8 cellular contexts compared by ENCODE assay signal in the genomic region with DNA sequence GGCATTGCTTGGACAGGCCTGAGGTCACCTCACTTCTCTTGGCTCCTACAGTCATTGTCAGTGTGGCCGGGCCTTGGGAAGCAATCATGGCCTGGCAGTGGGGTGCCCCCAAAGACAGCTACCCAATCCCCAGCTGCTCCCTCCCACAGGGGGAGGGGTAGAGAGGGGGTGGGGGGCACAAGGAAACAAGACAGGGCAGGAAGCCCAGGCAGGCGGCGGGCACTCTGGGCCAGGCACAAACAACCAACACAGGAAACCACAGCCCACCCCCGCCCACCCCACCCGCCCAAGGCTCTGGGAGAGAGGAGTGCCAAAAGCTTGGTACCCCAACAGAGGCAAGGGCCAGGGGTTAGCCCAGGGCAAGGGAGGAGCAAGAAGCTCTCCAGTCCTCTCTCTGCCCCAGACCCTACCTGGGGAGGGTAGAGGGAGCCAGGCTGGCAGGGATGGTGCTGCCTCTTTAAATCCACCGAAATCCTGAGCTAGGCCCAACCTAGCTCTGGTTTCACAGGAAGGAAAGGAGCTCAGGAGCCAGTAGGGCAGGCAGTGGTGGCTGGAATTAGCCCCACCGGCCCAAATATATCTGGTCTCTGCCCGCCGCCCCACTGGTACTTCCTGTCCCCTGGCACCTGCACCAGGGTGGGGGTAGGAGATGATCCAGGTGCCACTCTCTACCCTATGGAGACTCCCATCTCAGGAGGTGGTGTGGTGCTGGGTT. TPM values are rescaled to one million over a fixed set of nuclear protein-coding genes. Genes with fewer than 3 reads are reported as not detected.
DNase-seq lines count a peak whose midpoint lies in the region; ATAC-seq and TF ChIP-seq lines count a peak whose summit lies in the region.

No MANE protein-coding gene starts in this region.

- H3K9ac ChIP-seq in mucosa of rectum (ENCODE audit: low read depth in 1 of 2, low read length in 2 of 2), result peak overlapping the region in 1 of 2 donors; percentile 61

- H3K27me3 ChIP-seq in A673 (replicated peaks; ENCODE audit: insufficient read depth, low read depth, low read length, poor library complexity), result no peaks in the 10 kb centered on the region
- H3K27me3 ChIP-seq in brain microvascular endothelial cell (replicated peaks), result no peaks in the 10 kb centered on the region
- no peaks in the 10 kb centered on the region for H3K27me3 ChIP-seq in mucosa of rectum (ENCODE audit: control insufficient read depth in 2 of 2, insufficient read depth in 2 of 2, low read length in 2 of 2)
- H3K27me3 ChIP-seq in vagina, result no peaks in the 10 kb centered on the region

- DNase-seq in A673 (ENCODE audit: low spot score) (no peak), NB4 (ENCODE audit: low read depth) (peak; percentile 68), brain microvascular endothelial cell (no peak), vagina (ENCODE audit: extremely low spot score in 2 of 2) (no peak), cortex of kidney (lab: John Stamatoyannopoulos, UW) (no peak), NOMO-1 treated with dmso at 0.1 percent for 144 hours (lab: John Stamatoyannopoulos, UW; ENCODE audit: unreplicated experiment) (no peak)

- CTCF ChIA-PET in A673 (lab: Charles Lee), result interaction anchor here (0.8 to 1.5 kb wide), 2 partner anchors 14 to 16 kb away, joined by 3 to 4 read pairs; no protein-coding TSS in a partner anchor

- no peak for ATAC-seq in GM19351 (IDR thresholded peaks at IDR 0.05; ENCODE audit: unreplicated experiment)

- intact Hi-C loops in A673 (cut with micrococcal nuclease; ENCODE audit: unreplicated experiment) (no loop called here), vagina (cut with DNase I) (no loop called here)

- H3K9me3 ChIP-seq in A673 (ENCODE audit: low read depth, low read length, poor library complexity, severe bottlenecking) (no peaks in the 10 kb centered on the region), mucosa of rectum (ENCODE audit: control insufficient read depth in 2 of 2, low read length in 2 of 2) (no peaks in the 10 kb centered on the region), vagina (no peaks in the 10 kb centered on the region)

- POLR2A ChIA-PET in A673 (lab: Charles Lee; ENCODE audit: low non-redundant PET), result interaction anchor here (0.6 kb wide), 1 partner anchor 104 kb away, joined by 3 read pairs; a partner anchor contains a TSS

- TF ChIP-seq CTCF in A673 (conservative IDR thresholded peaks at IDR 0.05; ENCODE audit: low read depth, low read length), result no peak
- no peak for TF ChIP-seq CTCF in NB4 (IDR thresholded peaks at IDR 0.05; ENCODE audit: low read depth, low read length)
- no peak for TF ChIP-seq CTCF in brain microvascular endothelial cell (IDR thresholded peaks at IDR 0.05; ENCODE audit: low read depth, low read length, missing control alignments)
- no peak for TF ChIP-seq CTCF in vagina (IDR thresholded peaks at IDR 0.05)

- TF ChIP-seq POLR2A in NB4 (IDR thresholded peaks at IDR 0.05; ENCODE audit: extremely low read depth, insufficient read length) (no peak), vagina (IDR thresholded peaks at IDR 0.05) (no peak)

- BruUV-seq in A673 (replicated peaks; lab: Mats Ljungman, UMichigan), result no TSS peak

- no peak overlapping the region for H3K4me3 ChIP-seq in A673 (ENCODE audit: low read depth, low read length, poor library complexity, severe bottlenecking)
- H3K4me3 ChIP-seq in NB4 (ENCODE audit: low read depth, low read length), result no peak overlapping the region
- H3K4me3 ChIP-seq in brain microvascular endothelial cell (ENCODE audit: low read depth, low read length), result no peak overlapping the region
- H3K4me3 ChIP-seq in mucosa of rectum (ENCODE audit: low read length in 2 of 2), result peak overlapping the region; percentile 11 to 26
- peak overlapping the region; percentile 3 to 60 for H3K4me3 ChIP-seq in vagina

- H3K27ac ChIP-seq in A673 (ENCODE audit: low read depth, low read length, poor library complexity, severe bottlenecking) (peak overlapping the region; percentile 88), brain microvascular endothelial cell (peak overlapping the region; percentile 98), mucosa of rectum (ENCODE audit: low read depth in 2 of 2, low read length in 2 of 2) (peak overlapping the region; percentile 83 to 94), vagina (peak overlapping the region; percentile 96)

- no peaks in the 10 kb centered on the region for H3K36me3 ChIP-seq in A673 (ENCODE audit: insufficient read depth, low read length, poor library complexity, severe bottlenecking)
- H3K36me3 ChIP-seq in brain microvascular endothelial cell (replicated peaks), result no peaks in the 10 kb centered on the region
- no peaks in the 10 kb centered on the region for H3K36me3 ChIP-seq in mucosa of rectum (ENCODE audit: control insufficient read depth in 2 of 2, insufficient read depth in 2 of 2, low read length in 2 of 2)
- H3K36me3 ChIP-seq in vagina, result no peaks in the 10 kb centered on the region

- in situ Hi-C loops in brain microvascular endothelial cell (cut with HindIII; ENCODE audit: low pct_ligation_motif_present, low sequenced_read_pairs), result no loop called here

- H3K4me1 ChIP-seq in A673 (ENCODE audit: insufficient read depth, low read length, poor library complexity, severe bottlenecking) (peaks cover 97% of the 10 kb centered on the region), mucosa of rectum (ENCODE audit: control insufficient read depth in 2 of 2, insufficient read depth in 2 of 2, low read length in 2 of 2) (peaks cover 73 to 87% of the 10 kb centered on the region in 2 donors), vagina (peaks cover 100% of the 10 kb centered on the region)

RNA-seq across cellular contexts. Expression of a gene that starts 12.2 kb away (rescaled TPM):
- total RNA-seq in A673 (2021), result 49.9 and 64.0 TPM in 2 replicates
- total RNA-seq in vagina, result 30.0 TPM

RNA-seq across cellular contexts. Expression of a gene that starts 29.9 kb away (rescaled TPM):
- not detected in 2 replicates for total RNA-seq in A673 (2021)
- total RNA-seq in vagina, result not detected

RNA-seq across cellular contexts. Expression of a gene that starts 42.5 kb away (rescaled TPM):
- total RNA-seq in A673 (2021), result not detected in 2 replicates
- not detected for total RNA-seq in vagina

RNA-seq across cellular contexts. Expression of a gene that starts 58.0 kb away (rescaled TPM):
- total RNA-seq in A673 (2021) (not detected in 2 replicates), vagina (not detected)

Comparison
In these comparisons a context has a peak if more than half of its experiments do, and no peak if none do; other contexts are left out.
1. H3K4me3 ChIP-seq: peak in mucosa of rectum (2 of 2) and vagina (2 of 2); none in A673 (single experiment), NB4 (single experiment) and brain microvascular endothelial cell (single experiment).
2. Peak in every context shown above with its lines, with median percentiles within 50 percentile points of each other: H3K27ac ChIP-seq.